1 cellular context compared by ENCODE assay signal in the genomic region with DNA sequence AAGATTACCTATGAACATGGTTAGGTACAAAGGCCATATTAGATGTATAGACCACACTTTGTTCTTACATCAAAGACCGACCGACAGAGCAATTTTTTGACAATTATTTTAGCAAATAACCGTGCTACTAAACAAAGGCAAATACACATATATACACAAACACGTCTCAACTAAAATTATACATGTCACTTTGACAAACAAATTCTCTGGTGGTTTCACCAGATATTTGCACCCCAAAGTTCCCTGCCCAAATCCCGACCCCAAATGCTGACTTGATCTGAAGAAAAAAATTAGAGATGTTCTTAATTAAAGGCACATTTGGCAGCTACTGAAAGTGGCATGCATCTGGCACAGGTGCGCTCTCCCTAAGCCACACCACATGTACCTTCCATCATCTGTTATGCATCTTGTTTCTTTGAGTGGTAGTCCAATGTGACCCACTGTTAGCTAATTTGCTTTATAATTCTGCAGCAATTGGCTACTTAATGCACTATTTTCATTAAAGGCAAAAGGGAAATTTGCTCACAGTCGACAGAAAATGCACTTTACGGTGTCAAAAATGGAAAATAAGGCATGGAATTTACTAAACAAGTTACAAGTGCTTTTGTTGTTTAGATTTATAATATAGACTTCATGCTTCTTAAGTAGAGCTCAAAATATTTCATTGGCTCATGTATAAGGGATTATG.
A peak's percentile ranks its signal among the peaks of the same experiment; 100 is the strongest.
TF ChIP-seq lines count a peak whose summit lies in the region.

No MANE protein-coding gene starts in this region.

TF ChIP-seq in HepG2, 621 proteins besides CTCF, POLR2A, EP300 and RAD21 (continued from another document and continues in another):
- TF ChIP-seq THAP9 (CRISPR knock-in tag; IDR thresholded peaks at IDR 0.05; ENCODE audit: borderline replicate concordance): no peak
- TF ChIP-seq SETDB1 (CRISPR knock-in tag; IDR thresholded peaks at IDR 0.05; ENCODE audit: borderline replicate concordance): no peak
- TF ChIP-seq FOXM1 (CRISPR knock-in tag; IDR thresholded peaks at IDR 0.05): no peak
- peak; percentile 87; the same call in 1 of the 2 replicates for TF ChIP-seq DPF2 (CRISPR knock-in tag; IDR thresholded peaks at IDR 0.05; ENCODE audit: borderline replicate concordance, low read depth)
- no peak; the same call in 1 of the 2 replicates for TF ChIP-seq POLR2AphosphoS2 (IDR thresholded peaks at IDR 0.05; ENCODE audit: low read depth, low read length)
- no peak for TF ChIP-seq HCFC1 (IDR thresholded peaks at IDR 0.05; ENCODE audit: low read depth, low read length)
- TF ChIP-seq, protein P1, sequence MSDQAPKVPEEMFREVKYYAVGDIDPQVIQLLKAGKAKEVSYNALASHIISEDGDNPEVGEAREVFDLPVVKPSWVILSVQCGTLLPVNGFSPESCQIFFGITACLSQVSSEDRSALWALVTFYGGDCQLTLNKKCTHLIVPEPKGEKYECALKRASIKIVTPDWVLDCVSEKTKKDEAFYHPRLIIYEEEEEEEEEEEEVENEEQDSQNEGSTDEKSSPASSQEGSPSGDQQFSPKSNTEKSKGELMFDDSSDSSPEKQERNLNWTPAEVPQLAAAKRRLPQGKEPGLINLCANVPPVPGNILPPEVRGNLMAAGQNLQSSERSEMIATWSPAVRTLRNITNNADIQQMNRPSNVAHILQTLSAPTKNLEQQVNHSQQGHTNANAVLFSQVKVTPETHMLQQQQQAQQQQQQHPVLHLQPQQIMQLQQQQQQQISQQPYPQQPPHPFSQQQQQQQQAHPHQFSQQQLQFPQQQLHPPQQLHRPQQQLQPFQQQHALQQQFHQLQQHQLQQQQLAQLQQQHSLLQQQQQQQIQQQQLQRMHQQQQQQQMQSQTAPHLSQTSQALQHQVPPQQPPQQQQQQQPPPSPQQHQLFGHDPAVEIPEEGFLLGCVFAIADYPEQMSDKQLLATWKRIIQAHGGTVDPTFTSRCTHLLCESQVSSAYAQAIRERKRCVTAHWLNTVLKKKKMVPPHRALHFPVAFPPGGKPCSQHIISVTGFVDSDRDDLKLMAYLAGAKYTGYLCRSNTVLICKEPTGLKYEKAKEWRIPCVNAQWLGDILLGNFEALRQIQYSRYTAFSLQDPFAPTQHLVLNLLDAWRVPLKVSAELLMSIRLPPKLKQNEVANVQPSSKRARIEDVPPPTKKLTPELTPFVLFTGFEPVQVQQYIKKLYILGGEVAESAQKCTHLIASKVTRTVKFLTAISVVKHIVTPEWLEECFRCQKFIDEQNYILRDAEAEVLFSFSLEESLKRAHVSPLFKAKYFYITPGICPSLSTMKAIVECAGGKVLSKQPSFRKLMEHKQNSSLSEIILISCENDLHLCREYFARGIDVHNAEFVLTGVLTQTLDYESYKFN (CRISPR knock-in tag; conservative IDR thresholded peaks at IDR 0.05): peak; percentile 99
- no peak for TF ChIP-seq ZNF850 (CRISPR knock-in tag; conservative IDR thresholded peaks at IDR 0.05)
- no peak for TF ChIP-seq TSC22D2 (CRISPR knock-in tag; IDR thresholded peaks at IDR 0.05; ENCODE audit: borderline replicate concordance)
- TF ChIP-seq, protein P2, sequence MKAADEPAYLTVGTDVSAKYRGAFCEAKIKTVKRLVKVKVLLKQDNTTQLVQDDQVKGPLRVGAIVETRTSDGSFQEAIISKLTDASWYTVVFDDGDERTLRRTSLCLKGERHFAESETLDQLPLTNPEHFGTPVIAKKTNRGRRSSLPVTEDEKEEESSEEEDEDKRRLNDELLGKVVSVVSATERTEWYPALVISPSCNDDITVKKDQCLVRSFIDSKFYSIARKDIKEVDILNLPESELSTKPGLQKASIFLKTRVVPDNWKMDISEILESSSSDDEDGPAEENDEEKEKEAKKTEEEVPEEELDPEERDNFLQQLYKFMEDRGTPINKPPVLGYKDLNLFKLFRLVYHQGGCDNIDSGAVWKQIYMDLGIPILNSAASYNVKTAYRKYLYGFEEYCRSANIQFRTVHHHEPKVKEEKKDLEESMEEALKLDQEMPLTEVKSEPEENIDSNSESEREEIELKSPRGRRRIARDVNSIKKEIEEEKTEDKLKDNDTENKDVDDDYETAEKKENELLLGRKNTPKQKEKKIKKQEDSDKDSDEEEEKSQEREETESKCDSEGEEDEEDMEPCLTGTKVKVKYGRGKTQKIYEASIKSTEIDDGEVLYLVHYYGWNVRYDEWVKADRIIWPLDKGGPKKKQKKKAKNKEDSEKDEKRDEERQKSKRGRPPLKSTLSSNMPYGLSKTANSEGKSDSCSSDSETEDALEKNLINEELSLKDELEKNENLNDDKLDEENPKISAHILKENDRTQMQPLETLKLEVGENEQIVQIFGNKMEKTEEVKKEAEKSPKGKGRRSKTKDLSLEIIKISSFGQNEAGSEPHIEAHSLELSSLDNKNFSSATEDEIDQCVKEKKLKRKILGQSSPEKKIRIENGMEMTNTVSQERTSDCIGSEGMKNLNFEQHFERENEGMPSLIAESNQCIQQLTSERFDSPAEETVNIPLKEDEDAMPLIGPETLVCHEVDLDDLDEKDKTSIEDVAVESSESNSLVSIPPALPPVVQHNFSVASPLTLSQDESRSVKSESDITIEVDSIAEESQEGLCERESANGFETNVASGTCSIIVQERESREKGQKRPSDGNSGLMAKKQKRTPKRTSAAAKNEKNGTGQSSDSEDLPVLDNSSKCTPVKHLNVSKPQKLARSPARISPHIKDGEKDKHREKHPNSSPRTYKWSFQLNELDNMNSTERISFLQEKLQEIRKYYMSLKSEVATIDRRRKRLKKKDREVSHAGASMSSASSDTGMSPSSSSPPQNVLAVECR (CRISPR knock-in tag; IDR thresholded peaks at IDR 0.05; ENCODE audit: borderline replicate concordance): no peak; the same call in 1 of the 2 replicates
- no peak for TF ChIP-seq ZNF652 (CRISPR knock-in tag; IDR thresholded peaks at IDR 0.05; ENCODE audit: borderline replicate concordance, low read depth)
- no peak for TF ChIP-seq REL (CRISPR knock-in tag; conservative IDR thresholded peaks at IDR 0.05)
- TF ChIP-seq CREM (IDR thresholded peaks at IDR 0.05): peak; percentile 93
- TF ChIP-seq CREM (CRISPR knock-in tag; IDR thresholded peaks at IDR 0.05): no peak
- TF ChIP-seq ZNF510 (CRISPR knock-in tag; IDR thresholded peaks at IDR 0.05; ENCODE audit: low read depth): no peak
- no peak for TF ChIP-seq ZNF333 (CRISPR knock-in tag; IDR thresholded peaks at IDR 0.05; ENCODE audit: borderline replicate concordance)
- TF ChIP-seq MAX (IDR thresholded peaks at IDR 0.05): no peak
- TF ChIP-seq, protein P3, sequence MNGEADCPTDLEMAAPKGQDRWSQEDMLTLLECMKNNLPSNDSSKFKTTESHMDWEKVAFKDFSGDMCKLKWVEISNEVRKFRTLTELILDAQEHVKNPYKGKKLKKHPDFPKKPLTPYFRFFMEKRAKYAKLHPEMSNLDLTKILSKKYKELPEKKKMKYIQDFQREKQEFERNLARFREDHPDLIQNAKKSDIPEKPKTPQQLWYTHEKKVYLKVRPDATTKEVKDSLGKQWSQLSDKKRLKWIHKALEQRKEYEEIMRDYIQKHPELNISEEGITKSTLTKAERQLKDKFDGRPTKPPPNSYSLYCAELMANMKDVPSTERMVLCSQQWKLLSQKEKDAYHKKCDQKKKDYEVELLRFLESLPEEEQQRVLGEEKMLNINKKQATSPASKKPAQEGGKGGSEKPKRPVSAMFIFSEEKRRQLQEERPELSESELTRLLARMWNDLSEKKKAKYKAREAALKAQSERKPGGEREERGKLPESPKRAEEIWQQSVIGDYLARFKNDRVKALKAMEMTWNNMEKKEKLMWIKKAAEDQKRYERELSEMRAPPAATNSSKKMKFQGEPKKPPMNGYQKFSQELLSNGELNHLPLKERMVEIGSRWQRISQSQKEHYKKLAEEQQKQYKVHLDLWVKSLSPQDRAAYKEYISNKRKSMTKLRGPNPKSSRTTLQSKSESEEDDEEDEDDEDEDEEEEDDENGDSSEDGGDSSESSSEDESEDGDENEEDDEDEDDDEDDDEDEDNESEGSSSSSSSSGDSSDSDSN (CRISPR knock-in tag; IDR thresholded peaks at IDR 0.05): no peak
- TF ChIP-seq MXI1 (IDR thresholded peaks at IDR 0.05; ENCODE audit: borderline replicate concordance, low read depth, low read length): no peak
- TF ChIP-seq RELA (CRISPR knock-in tag; IDR thresholded peaks at IDR 0.05): no peak
- peak; percentile 37; the same call in 1 of the 2 replicates for TF ChIP-seq SMARCC2 (IDR thresholded peaks at IDR 0.05)
- TF ChIP-seq NCOA5 (CRISPR knock-in tag; IDR thresholded peaks at IDR 0.05): no peak
- no peak for TF ChIP-seq MEF2D (CRISPR knock-in tag; IDR thresholded peaks at IDR 0.05)
- TF ChIP-seq, protein P4, sequence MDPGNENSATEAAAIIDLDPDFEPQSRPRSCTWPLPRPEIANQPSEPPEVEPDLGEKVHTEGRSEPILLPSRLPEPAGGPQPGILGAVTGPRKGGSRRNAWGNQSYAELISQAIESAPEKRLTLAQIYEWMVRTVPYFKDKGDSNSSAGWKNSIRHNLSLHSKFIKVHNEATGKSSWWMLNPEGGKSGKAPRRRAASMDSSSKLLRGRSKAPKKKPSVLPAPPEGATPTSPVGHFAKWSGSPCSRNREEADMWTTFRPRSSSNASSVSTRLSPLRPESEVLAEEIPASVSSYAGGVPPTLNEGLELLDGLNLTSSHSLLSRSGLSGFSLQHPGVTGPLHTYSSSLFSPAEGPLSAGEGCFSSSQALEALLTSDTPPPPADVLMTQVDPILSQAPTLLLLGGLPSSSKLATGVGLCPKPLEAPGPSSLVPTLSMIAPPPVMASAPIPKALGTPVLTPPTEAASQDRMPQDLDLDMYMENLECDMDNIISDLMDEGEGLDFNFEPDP (CRISPR knock-in tag; conservative IDR thresholded peaks at IDR 0.05): 0 out of 2 replicates have a peak, but pooled peaks have one; percentile 72
- no peak for TF ChIP-seq TFDP2 (CRISPR knock-in tag; IDR thresholded peaks at IDR 0.05)
- TF ChIP-seq, protein P5, sequence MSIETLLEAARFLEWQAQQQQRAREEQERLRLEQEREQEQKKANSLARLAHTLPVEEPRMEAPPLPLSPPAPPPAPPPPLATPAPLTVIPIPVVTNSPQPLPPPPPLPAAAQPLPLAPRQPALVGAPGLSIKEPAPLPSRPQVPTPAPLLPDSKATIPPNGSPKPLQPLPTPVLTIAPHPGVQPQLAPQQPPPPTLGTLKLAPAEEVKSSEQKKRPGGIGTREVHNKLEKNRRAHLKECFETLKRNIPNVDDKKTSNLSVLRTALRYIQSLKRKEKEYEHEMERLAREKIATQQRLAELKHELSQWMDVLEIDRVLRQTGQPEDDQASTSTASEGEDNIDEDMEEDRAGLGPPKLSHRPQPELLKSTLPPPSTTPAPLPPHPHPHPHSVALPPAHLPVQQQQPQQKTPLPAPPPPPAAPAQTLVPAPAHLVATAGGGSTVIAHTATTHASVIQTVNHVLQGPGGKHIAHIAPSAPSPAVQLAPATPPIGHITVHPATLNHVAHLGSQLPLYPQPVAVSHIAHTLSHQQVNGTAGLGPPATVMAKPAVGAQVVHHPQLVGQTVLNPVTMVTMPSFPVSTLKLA (IDR thresholded peaks at IDR 0.05): no peak
- TF ChIP-seq ZSCAN21 (CRISPR knock-in tag; IDR thresholded peaks at IDR 0.05; ENCODE audit: borderline replicate concordance): no peak
- no peak for TF ChIP-seq ZNF383 (CRISPR knock-in tag; IDR thresholded peaks at IDR 0.05; ENCODE audit: borderline replicate concordance)
- TF ChIP-seq ZNF451 (CRISPR knock-in tag; IDR thresholded peaks at IDR 0.05): no peak
- TF ChIP-seq STAT6 (CRISPR knock-in tag; IDR thresholded peaks at IDR 0.05; ENCODE audit: borderline replicate concordance): peak; percentile 15; the same call in 1 of the 2 replicates
- no peak for TF ChIP-seq ZNF274 (CRISPR knock-in tag; IDR thresholded peaks at IDR 0.05)
- TF ChIP-seq ZNF234 (CRISPR knock-in tag; conservative IDR thresholded peaks at IDR 0.05): no peak
- TF ChIP-seq ZNF44 (CRISPR knock-in tag; IDR thresholded peaks at IDR 0.05): no peak
- no peak for TF ChIP-seq REXO4 (CRISPR knock-in tag; IDR thresholded peaks at IDR 0.05; ENCODE audit: borderline replicate concordance)
